8 cellular contexts compared by ENCODE assay signal in the genomic region with DNA sequence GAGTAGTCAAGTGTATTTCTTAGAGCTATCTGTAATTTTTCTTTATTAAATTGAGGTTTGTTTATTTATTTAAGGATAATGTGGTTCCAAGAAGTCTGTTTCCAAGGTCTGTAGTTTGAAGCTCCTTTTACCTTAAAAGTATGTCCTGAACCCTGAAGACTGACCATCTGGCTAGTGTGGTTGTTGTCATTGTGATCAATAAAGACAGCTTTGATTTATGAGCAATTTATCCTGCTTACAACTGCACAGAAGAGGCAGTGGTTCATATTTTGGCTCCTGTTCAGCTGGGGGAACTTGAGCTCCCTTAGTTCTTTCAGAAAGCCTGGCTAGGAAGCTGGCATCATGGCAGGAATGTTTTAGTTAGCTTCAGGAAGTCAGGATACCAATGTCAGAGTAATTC.
DNase-seq lines count a peak whose midpoint lies in the region; ATAC-seq lines count a peak whose summit lies in the region.

No MANE protein-coding gene starts in this region.

- peak; percentile 58 for DNase-seq in HT1080 (ENCODE audit: low read depth)
- peak; percentile 52 for DNase-seq in SHP77 treated with DMSO at 0.1 percent for 48 hours (lab: John Stamatoyannopoulos, UW)
- DNase-seq in foreskin melanocyte, result peak; percentile 14
- DNase-seq in superior temporal gyrus (ENCODE audit: extremely low spot score), result peak; percentile 59
- DNase-seq in UCSD-AML1 (lab: John Stamatoyannopoulos, UW; ENCODE audit: unreplicated experiment), result no peak
- no peak for DNase-seq in T-helper 9 cell
- DNase-seq in DMS114 treated with DMSO at 0.1 percent for 48 hours (lab: John Stamatoyannopoulos, UW; ENCODE audit: unreplicated experiment), result no peak

- ATAC-seq in GM19463 (IDR thresholded peaks at IDR 0.05; ENCODE audit: unreplicated experiment), result no peak

Comparison
In these comparisons a context has a peak if more than half of its experiments do, and no peak if none do; other contexts are left out.
1. DNase-seq: peak in HT1080 (single experiment), SHP77 treated with DMSO at 0.1 percent for 48 hours (single experiment), foreskin melanocyte (single experiment) and superior temporal gyrus (single experiment); none in UCSD-AML1 (single experiment), T-helper 9 cell (single experiment) and DMS114 treated with DMSO at 0.1 percent for 48 hours (single experiment).